In the genomic region with DNA sequence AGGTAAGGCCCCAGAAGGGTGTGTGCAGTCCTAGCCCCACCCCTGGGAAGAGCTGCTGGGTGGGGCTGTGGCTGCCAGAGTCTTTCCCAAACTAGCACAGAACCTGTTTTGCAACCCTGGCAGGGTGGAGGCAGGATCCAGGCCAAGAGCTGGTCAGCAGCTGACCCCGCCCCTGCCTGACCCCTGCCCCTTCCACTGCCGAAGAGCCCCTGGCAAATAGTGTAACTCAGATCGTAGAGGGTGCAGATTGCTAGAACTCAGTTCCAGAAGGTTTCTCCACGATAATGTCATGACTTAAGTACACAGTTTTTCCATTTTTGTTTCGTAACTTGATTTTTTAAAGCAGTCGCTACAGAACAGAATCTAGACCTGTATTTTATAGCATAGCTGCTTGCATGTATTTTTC, we compare ENCODE assay signal across 8 cellular contexts. TPM values are rescaled to one million over a fixed set of nuclear protein-coding genes. Genes with fewer than 3 reads are reported as not detected.
DNase-seq lines count a peak whose midpoint lies in the region; ATAC-seq, FAIRE-seq and TF ChIP-seq lines count a peak whose summit lies in the region.

No MANE protein-coding gene starts in this region.

- H3K4me2 ChIP-seq in HepG2 (ENCODE audit: low read depth, low read length) = peak overlapping the region; percentile 85

- peak overlapping the region; percentile 74 for H3K4me3 Mint-ChIP-seq in activated naive CD4-positive, alpha-beta T cell treated with anti-CD3 and anti-CD28 coated beads, Interleukin-2, amount 10 ng/mL, durations not matched to agents 7 days and 5 days

- FAIRE-seq in HepG2 (lab: Jason Lieb, UNC) = peak; percentile 76

- no peaks in the 10 kb centered on the region for H3K9me3 Mint-ChIP-seq in activated naive CD4-positive, alpha-beta T cell treated with anti-CD3 and anti-CD28 coated beads, Interleukin-2, amount 10 ng/mL, durations not matched to agents 7 days and 5 days

- CTCF ChIA-PET in activated naive CD4-positive, alpha-beta T cell treated with anti-CD3 and anti-CD28 coated beads, Interleukin-2, amount 10 ng/mL, durations not matched to agents 7 days and 5 days (lab: Charles Lee) = interaction anchor here (1.2 to 10.9 kb wide), 6 partner anchors 9 to 84 kb away, joined by 3 to 136 read pairs (median 14); a partner anchor contains a TSS
- CTCF ChIA-PET in HepG2 (lab: Yijun Ruan, JAX; ENCODE audit: low intra/inter-chr PET ratio, low total read pairs) = no interaction called here

- no peak for TF ChIP-seq POLR2A in HepG2 (IDR thresholded peaks at IDR 0.05; ENCODE audit: insufficient read depth in 1 of 2, low read depth in 2 of 2, low read length in 2 of 2)
- no peak for TF ChIP-seq POLR2A in thyroid gland (IDR thresholded peaks at IDR 0.05)

- no peak for TF ChIP-seq EP300 in HepG2 (IDR thresholded peaks at IDR 0.05; ENCODE audit: low read depth in 2 of 2, low read length in 2 of 2)
- TF ChIP-seq EP300 in HepG2 (CRISPR knock-in tag; IDR thresholded peaks at IDR 0.05; ENCODE audit: borderline replicate concordance) = no peak

- no peaks in the 10 kb centered on the region for H3K27me3 ChIP-seq in HepG2 (ENCODE audit: control insufficient read depth in 1 of 2, insufficient read depth in 2 of 2, low read length in 2 of 2)
- no peaks in the 10 kb centered on the region for H3K27me3 ChIP-seq in thyroid gland

- H3K27me3 Mint-ChIP-seq in activated naive CD4-positive, alpha-beta T cell treated with anti-CD3 and anti-CD28 coated beads, Interleukin-2, amount 10 ng/mL, durations not matched to agents 7 days and 5 days = no peaks in the 10 kb centered on the region

- H3K36me3 Mint-ChIP-seq in activated naive CD4-positive, alpha-beta T cell treated with anti-CD3 and anti-CD28 coated beads, Interleukin-2, amount 10 ng/mL, durations not matched to agents 7 days and 5 days = peaks cover 31% of the 10 kb centered on the region

- H3K27ac ChIP-seq in HepG2 (ENCODE audit: extremely low read length, insufficient read depth, low read length) (peak overlapping the region; percentile 61), thyroid gland (peak overlapping the region; percentile 59 to 88 (median 86))

- intact Hi-C loops in HepG2 (cut with micrococcal nuclease; ENCODE audit: unreplicated experiment) (loop anchor here (1.0 kb wide), 1 partner anchor 84 kb away; no protein-coding TSS in a partner anchor), thyroid gland (cut with DNase I) (no loop called here)

- ATAC-seq in HepG2 = peak; percentile 59

- peaks cover 75% of the 10 kb centered on the region for H3K4me1 Mint-ChIP-seq in activated naive CD4-positive, alpha-beta T cell treated with anti-CD3 and anti-CD28 coated beads, Interleukin-2, amount 10 ng/mL, durations not matched to agents 7 days and 5 days

- H3K79me2 ChIP-seq in HepG2 (ENCODE audit: insufficient read depth, low read length) = peaks cover 66% of the 10 kb centered on the region

- peak overlapping the region; percentile 91 for H3K27ac Mint-ChIP-seq in activated naive CD4-positive, alpha-beta T cell treated with anti-CD3 and anti-CD28 coated beads, Interleukin-2, amount 10 ng/mL, durations not matched to agents 7 days and 5 days

- POLR2A ChIA-PET in HepG2 (lab: Yijun Ruan, JAX) = interaction anchor here (1.0 to 3.9 kb wide), 9 partner anchors 9 to 146 kb away, joined by 3 to 26 read pairs (median 6); partner anchors contain the start of genes PTGR2 and ZNF410

- no TSS peak for BruUV-seq in HepG2 (replicated peaks; lab: Mats Ljungman, UMichigan)

- peak overlapping the region; percentile 36; the same call in 1 of the 2 replicates for H3K9ac ChIP-seq in HepG2 (ENCODE audit: insufficient read depth, low read depth, low read length)

- no peak for DNase-seq in activated naive CD4-positive, alpha-beta T cell treated with anti-CD3 and anti-CD28 coated beads, Interleukin-2, amount 10 ng/mL, durations not matched to agents 7 days and 5 days
- DNase-seq in activated naive CD4-positive, alpha-beta T cell (lab: John Stamatoyannopoulos, UW) = no peak
- peak; percentile 94 to 96 for DNase-seq in T47D (ENCODE audit: low read depth in 1 of 2, low spot score in 1 of 2)
- DNase-seq in HepG2 (ENCODE audit: low spot score) = peak; percentile 49
- DNase-seq in thyroid gland = peak; percentile 91 to 92
- no peak for DNase-seq in inferior parietal cortex (ENCODE audit: extremely low spot score)
- no peak for DNase-seq in stimulated activated CD4-positive, alpha-beta T cell treated with anti-CD3 and anti-CD28 coated beads, Interleukin-12 subunit alpha, Interleukin-12 subunit beta, amount 100 ng/mL, for 4 hours
- DNase-seq in G401 (ENCODE audit: low spot score) = no peak

- in situ Hi-C loops in T47D (cut with HindIII; ENCODE audit: low pct_unique_long_range_greater_than_20kb, low sequenced_read_pairs) (no loop called here), HepG2 (cut with HindIII; ENCODE audit: extremely low pct_ligation_motif_present, low pct_unique_long_range_greater_than_20kb) (loop anchor here (25.0 kb wide), 1 partner anchor 296 kb away; no protein-coding TSS in a partner anchor), G401 (cut with HindIII; ENCODE audit: low sequenced_read_pairs) (no loop called here)

- H2AFZ ChIP-seq in HepG2 (ENCODE audit: low read length) = no peak overlapping the region

- H3K4me1 ChIP-seq in HepG2 (ENCODE audit: insufficient read depth, low read length) (peaks cover 65% of the 10 kb centered on the region), thyroid gland (peaks cover 64 to 76% of the 10 kb centered on the region in 2 donors)

- 24% methylated on average over 5 of the region's 6 CpGs for WGBS in HepG2 (ENCODE audit: low lambda C conversion rate)
- 20 to 24% methylated on average over 6 of the region's 6 CpGs for WGBS in thyroid gland, 2 donors

- no peak for TF ChIP-seq CTCF in HepG2 (CRISPR knock-in tag; IDR thresholded peaks at IDR 0.05)
- no peak for TF ChIP-seq CTCF in thyroid gland (IDR thresholded peaks at IDR 0.05)

- H3K9me3 ChIP-seq in HepG2 (ENCODE audit: low read length) = no peaks in the 10 kb centered on the region
- no peaks in the 10 kb centered on the region for H3K9me3 ChIP-seq in thyroid gland

- no peak for TF ChIP-seq RAD21 in HepG2 (CRISPR knock-in tag; IDR thresholded peaks at IDR 0.05)

- peaks cover 54% of the 10 kb centered on the region for H4K20me1 ChIP-seq in HepG2 (ENCODE audit: insufficient read depth, low read length)

- H3K4me3 ChIP-seq in HepG2 (replicated peaks in 1 of 3; ENCODE audit: insufficient read depth in 1 of 3, low read depth in 2 of 3, low read length in 3 of 3) = peak overlapping the region; percentile 37 to 60 (median 41); a peak in 4 of 6 replicates
- H3K4me3 ChIP-seq in thyroid gland (replicated peaks in 1 of 3) = no peak overlapping the region

- H3K36me3 ChIP-seq in HepG2 (replicated peaks in 1 of 2; ENCODE audit: control insufficient read depth in 1 of 2, insufficient read depth in 2 of 2, low read length in 2 of 2) (peaks cover 9 to 18% of the 10 kb centered on the region in 2 experiments), thyroid gland (peaks cover 19 to 23% of the 10 kb centered on the region in 2 donors)

TF ChIP-seq in HepG2, 621 proteins besides CTCF, POLR2A, EP300 and RAD21 (continues in another document):
- TF ChIP-seq ZNF670 (CRISPR knock-in tag; IDR thresholded peaks at IDR 0.05; ENCODE audit: borderline replicate concordance) (no peak), ZNF660 (CRISPR knock-in tag; IDR thresholded peaks at IDR 0.05; ENCODE audit: borderline replicate concordance, low read depth) (no peak), ZNF563 (CRISPR knock-in tag; IDR thresholded peaks at IDR 0.05) (no peak), FIP1L1 (IDR thresholded peaks at IDR 0.05; ENCODE audit: borderline replicate concordance, insufficient read depth, low read depth, low read length) (no peak), NFE2 (CRISPR knock-in tag; IDR thresholded peaks at IDR 0.05) (no peak), HDAC1 (CRISPR knock-in tag; IDR thresholded peaks at IDR 0.05) (peak; percentile 25; the same call in 1 of the 2 replicates), NR2F6 (IDR thresholded peaks at IDR 0.05) (peak; percentile 70), NR2F6 (CRISPR knock-in tag; IDR thresholded peaks at IDR 0.05) (peak; percentile 75; the same call in 1 of the 2 replicates), RARA (CRISPR knock-in tag; IDR thresholded peaks at IDR 0.05) (0 out of 2 replicates have a peak, but pooled peaks have one; percentile 4), SALL2 (CRISPR knock-in tag; IDR thresholded peaks at IDR 0.05) (no peak), ZSCAN25 (CRISPR knock-in tag; IDR thresholded peaks at IDR 0.05) (peak; percentile 81), ELF3 (CRISPR knock-in tag; IDR thresholded peaks at IDR 0.05) (no peak), STAT5B (CRISPR knock-in tag; IDR thresholded peaks at IDR 0.05) (no peak), ZBTB7A (CRISPR knock-in tag; IDR thresholded peaks at IDR 0.05) (peak; percentile 31; the same call in 1 of the 2 replicates), SKI (IDR thresholded peaks at IDR 0.05; ENCODE audit: partially characterized antibody) (no peak)

RNA-seq across cellular contexts. Expression of gene PNMA1, which starts 26.7 kb away (rescaled TPM):
- 8.3 and 10.7 TPM in 2 replicates for total RNA-seq in HepG2 (2016; rRNA removed; fragmentation: Illumina TruSeq; extraction: Trizol)
- 1.8 and 1.9 TPM in 2 replicates for total RNA-seq in HepG2 (2016; cell fraction: cytosol; rRNA removed; fragmentation: Illumina TruSeq; extraction: Trizol; ENCODE audit: low read depth)
- total RNA-seq in HepG2 (2016; cell fraction: insoluble cytoplasmic fraction; rRNA removed; fragmentation: Illumina TruSeq; extraction: Trizol) = 8.5 and 12.1 TPM in 2 replicates
- 7.8 and 8.3 TPM in 2 replicates for total RNA-seq in HepG2 (2016; cell fraction: membrane; rRNA removed; fragmentation: Illumina TruSeq; extraction: Trizol)
- total RNA-seq in HepG2 (2016; cell fraction: nucleus; rRNA removed; fragmentation: Illumina TruSeq; extraction: Trizol) = 8.6 and 9.7 TPM in 2 replicates
- polyA plus RNA-seq in HepG2 (2011; rRNA removed) = 6.6 and 7.0 TPM in 2 replicates
- polyA plus RNA-seq in HepG2 (2011; cell fraction: cytosol; rRNA removed) = 5.3 and 6.7 TPM in 2 replicates
- 6.4 and 7.7 TPM in 2 replicates for polyA plus RNA-seq in HepG2 (2011; cell fraction: nucleus; rRNA removed)
- polyA plus RNA-seq in HepG2 (2012) = 14.1 and 14.8 TPM in 2 replicates
- polyA plus RNA-seq in HepG2 (2016; cell fraction: cytosol; fragmentation: Illumina TruSeq; extraction: Trizol; ENCODE audit: low read depth) = 2.5 and 2.9 TPM in 2 replicates
- 18.3 and 20.9 TPM in 2 replicates for polyA plus RNA-seq in HepG2 (2016; cell fraction: insoluble cytoplasmic fraction; fragmentation: Illumina TruSeq; extraction: Trizol; ENCODE audit: low read depth)
- polyA plus RNA-seq in HepG2 (2016; cell fraction: membrane; fragmentation: Illumina TruSeq; extraction: Trizol; ENCODE audit: low read depth) = 7.0 and 8.6 TPM in 2 replicates
- 17.9 and 18.6 TPM in 2 replicates for polyA plus RNA-seq in HepG2 (2016; cell fraction: nucleus; fragmentation: Illumina TruSeq; extraction: Trizol; ENCODE audit: insufficient read depth, low read depth)
- polyA minus RNA-seq in HepG2 (2011; rRNA and poly(A)+ RNA removed; ENCODE audit: low replicate concordance) = 5.1 and 5.4 TPM in 2 replicates
- polyA minus RNA-seq in HepG2 (2011; cell fraction: cytosol; rRNA and poly(A)+ RNA removed) = 5.6 and 6.3 TPM in 2 replicates
- polyA minus RNA-seq in HepG2 (2011; cell fraction: nucleus; rRNA and poly(A)+ RNA removed) = 4.8 and 7.0 TPM in 2 replicates
- total RNA-seq in thyroid gland = 10 to 100 TPM; 21.7 to 27.7 (median 24.7) TPM
- total RNA-seq in G401 (2014; rRNA removed; shearing (Covaris generic)) = 65.8 and 80.4 TPM in 2 replicates

Comparison
In these comparisons a context has a peak if more than half of its experiments do, and no peak if none do; other contexts are left out.
1. DNase-seq: peak in T47D (2 of 2), HepG2 (single experiment) and thyroid gland (2 of 2); none in activated naive CD4-positive, alpha-beta T cell treated with anti-CD3 and anti-CD28 coated beads, Interleukin-2, amount 10 ng/mL, durations not matched to agents 7 days and 5 days (single experiment), activated naive CD4-positive, alpha-beta T cell (0 of 4), inferior parietal cortex (single experiment), stimulated activated CD4-positive, alpha-beta T cell treated with anti-CD3 and anti-CD28 coated beads, Interleukin-12 subunit alpha, Interleukin-12 subunit beta, amount 100 ng/mL, for 4 hours (single experiment) and G401 (single experiment).
2. H3K4me3 ChIP-seq: peak in HepG2 (3 of 3); none in thyroid gland (0 of 3).